9 cellular contexts compared by ENCODE assay signal in genomic region chr16:14337303-14338191, GRCh38.
DNase-seq lines count a peak whose midpoint lies in the region; TF ChIP-seq lines count a peak whose summit lies in the region.
"Had no signal": no experiment of that assay in that cellular context is flagged by ENCODE, and none has a peak within 500 bp of the region (broad histone marks: within the 10 kb centered on the region; RNA-seq: fewer than 3 reads in every experiment).

No MANE protein-coding gene starts in this region.

- H3K9ac ChIP-seq in skeletal muscle tissue (ENCODE audit: low read depth in 1 of 3, low read length in 3 of 3): peak overlapping the region in 2 of 3 donors; percentile 22 to 71

- no peaks in the 10 kb centered on the region for H3K36me3 ChIP-seq in skeletal muscle tissue (ENCODE audit: control insufficient read depth in 3 of 3, insufficient read depth in 3 of 3, low read length in 3 of 3)

- H3K4me1 ChIP-seq in skeletal muscle tissue (ENCODE audit: control insufficient read depth in 3 of 3, insufficient read depth in 3 of 3, low read length in 3 of 3): peaks cover 7 to 10% (median 9%) of the 10 kb centered on the region in 3 donors

- no peak for TF ChIP-seq CTCF in cardiac fibroblast (IDR thresholded peaks at IDR 0.05; ENCODE audit: low read depth, low read length)

- H3K4me3 ChIP-seq in cardiac fibroblast (replicated peaks in 1 of 2; ENCODE audit: low read depth in 2 of 2, low read length in 2 of 2) (no peak overlapping the region), skeletal muscle tissue (ENCODE audit: low read length in 3 of 3) (peak overlapping the region; percentile 20 to 35 (median 24))

- no peaks in the 10 kb centered on the region for H3K27me3 ChIP-seq in skeletal muscle tissue (ENCODE audit: control insufficient read depth in 3 of 3, insufficient read depth in 3 of 3, low read length in 3 of 3)

- H3K9me3 ChIP-seq in skeletal muscle tissue (ENCODE audit: control insufficient read depth in 3 of 3, low read length in 3 of 3): peaks cover 0 to 2% (median 0%) of the 10 kb centered on the region in 3 donors

- DNase-seq in HuH-7.5 (ENCODE audit: low spot score) (peak; percentile 27), cardiac fibroblast (ENCODE audit: low read depth in 2 of 2) (peak; percentile 12 to 47), left kidney (ENCODE audit: low read depth, low spot score) (peak; percentile 56), SW 1271 (lab: John Stamatoyannopoulos, UW) (no peak)
- no peak for DNase-seq in activated CD4-positive, alpha-beta T cell treated with anti-CD3 and anti-CD28 coated beads, Interleukin-2, amount 50 U/mL, for 48 hours
- no peak for DNase-seq in stimulated activated naive CD4-positive, alpha-beta T cell (lab: John Stamatoyannopoulos, UW)
- DNase-seq: activated effector memory CD4-positive, alpha-beta T cell treated with anti-CD3 and anti-CD28 coated beads, Interleukin-2, amount 50 U/mL, for 16 hours; Karpas-422 had no signal

- no peak overlapping the region for H3K27ac ChIP-seq in skeletal muscle tissue (ENCODE audit: low read depth, low read length)

Comparison
In these comparisons a context has a peak if more than half of its experiments do, and no peak if none do; other contexts are left out.
1. DNase-seq: peak in HuH-7.5 (single experiment), cardiac fibroblast (2 of 2) and left kidney (single experiment); none in activated CD4-positive, alpha-beta T cell treated with anti-CD3 and anti-CD28 coated beads, Interleukin-2, amount 50 U/mL, for 48 hours (0 of 2), SW 1271 (0 of 2) and stimulated activated naive CD4-positive, alpha-beta T cell (0 of 6).
2. H3K4me3 ChIP-seq: peak in skeletal muscle tissue (3 of 3); none in cardiac fibroblast (0 of 2).